In the genomic region with DNA sequence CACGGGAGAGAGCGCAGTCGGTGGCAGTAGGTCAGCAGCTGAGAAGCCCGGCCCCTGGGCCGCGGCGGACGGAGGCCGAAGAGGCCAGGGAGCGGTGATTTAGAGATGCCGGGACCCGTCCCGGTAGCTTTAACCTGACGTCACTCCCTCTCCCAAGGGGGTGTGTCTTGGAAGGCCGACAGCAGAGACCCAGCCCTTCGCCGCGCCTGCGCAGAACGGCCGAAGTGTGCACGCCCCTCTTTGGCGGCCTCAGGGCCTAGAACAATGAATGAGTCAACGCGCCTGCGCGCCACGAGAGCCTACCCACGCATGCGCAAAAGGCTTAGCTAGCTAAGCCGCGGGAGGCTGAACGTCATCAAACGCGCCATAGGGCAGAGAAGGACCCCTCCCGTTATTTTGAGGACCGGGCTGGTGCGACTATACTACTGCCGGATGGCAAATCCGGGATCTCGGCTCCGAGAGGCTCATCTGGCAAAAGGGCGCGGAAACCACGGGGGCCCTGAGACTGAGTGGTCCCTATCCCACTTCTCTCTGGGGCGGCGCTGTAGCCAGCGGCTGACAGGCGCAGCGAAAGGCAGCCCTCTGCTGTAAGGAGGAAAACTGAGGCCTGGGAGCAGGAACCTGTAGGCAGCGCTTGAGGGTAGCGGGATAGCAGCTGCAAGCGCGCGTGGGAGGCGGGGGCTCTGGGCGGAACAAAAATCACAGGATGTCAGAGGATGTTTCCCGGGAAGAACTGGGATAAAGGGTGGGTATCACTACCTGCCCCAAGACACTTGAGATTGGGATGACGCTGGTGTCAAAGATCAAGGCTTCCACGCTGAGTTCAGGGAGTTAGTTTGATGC, we compare ENCODE assay signal across 1 cellular context.
TF ChIP-seq lines count a peak whose summit lies in the region.

A gene with protein sequence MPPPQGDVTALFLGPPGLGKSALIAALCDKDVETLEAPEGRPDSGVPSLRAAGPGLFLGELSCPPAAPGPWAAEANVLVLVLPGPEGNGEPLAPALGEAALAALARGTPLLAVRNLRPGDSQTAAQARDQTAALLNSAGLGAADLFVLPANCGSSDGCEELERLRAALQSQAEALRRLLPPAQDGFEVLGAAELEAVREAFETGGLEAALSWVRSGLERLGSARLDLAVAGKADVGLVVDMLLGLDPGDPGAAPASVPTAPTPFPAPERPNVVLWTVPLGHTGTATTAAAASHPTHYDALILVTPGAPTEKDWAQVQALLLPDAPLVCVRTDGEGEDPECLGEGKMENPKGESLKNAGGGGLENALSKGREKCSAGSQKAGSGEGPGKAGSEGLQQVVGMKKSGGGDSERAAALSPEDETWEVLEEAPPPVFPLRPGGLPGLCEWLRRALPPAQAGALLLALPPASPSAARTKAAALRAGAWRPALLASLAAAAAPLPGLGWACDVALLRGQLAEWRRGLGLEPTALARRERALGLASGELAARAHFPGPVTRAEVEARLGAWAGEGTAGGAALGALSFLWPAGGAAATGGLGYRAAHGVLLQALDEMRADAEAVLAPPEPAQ (minus strand): TSS at position 136 of the 843 bp plus-strand sequence. CDS start 796 bp downstream, outside the sequence.
Gene ZNF576 (plus strand): TSS at position 597 of the 843 bp plus-strand sequence. CDS start 514 bp downstream, outside the sequence.

TF ChIP-seq in H1, 55 proteins besides CTCF, POLR2A, EP300 and RAD21 (continues in another document):
- TF ChIP-seq KDM4A (IDR thresholded peaks at IDR 0.05; ENCODE audit: low read depth, low read length, severe bottlenecking), result peak; percentile 93
- no peak; a peak in 1 of 4 replicates for TF ChIP-seq HDAC2 (IDR thresholded peaks at IDR 0.05; ENCODE audit: borderline replicate concordance in 1 of 2, low read depth in 2 of 2, low read length in 2 of 2)
- peak; percentile 88 for TF ChIP-seq ATF2 (IDR thresholded peaks at IDR 0.05; ENCODE audit: low read length)
- TF ChIP-seq, protein P1, sequence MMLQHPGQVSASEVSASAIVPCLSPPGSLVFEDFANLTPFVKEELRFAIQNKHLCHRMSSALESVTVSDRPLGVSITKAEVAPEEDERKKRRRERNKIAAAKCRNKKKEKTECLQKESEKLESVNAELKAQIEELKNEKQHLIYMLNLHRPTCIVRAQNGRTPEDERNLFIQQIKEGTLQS (IDR thresholded peaks at IDR 0.05; ENCODE audit: insufficient read depth, low read depth, low read length), result peak; percentile 79
- TF ChIP-seq SIN3A (conservative IDR thresholded peaks at IDR 0.05 in 1 of 2, IDR thresholded peaks at IDR 0.05 in 1 of 2; ENCODE audit: low read depth in 1 of 2, low read length in 2 of 2), result peak; percentile 25 to 67; a peak in 2 of 4 replicates
- TF ChIP-seq SAP30 (IDR thresholded peaks at IDR 0.05; ENCODE audit: insufficient read depth, insufficient replicate concordance, low read length), result peak; percentile 73
- peak; percentile 99 for TF ChIP-seq SP4 (IDR thresholded peaks at IDR 0.05; ENCODE audit: low read length)
- TF ChIP-seq TAF1 (IDR thresholded peaks at IDR 0.05; ENCODE audit: low read depth, low read length), result peak; percentile 79
- no peak for TF ChIP-seq CHD2 (IDR thresholded peaks at IDR 0.05; ENCODE audit: low read length)
- TF ChIP-seq GTF2F1 (IDR thresholded peaks at IDR 0.05; ENCODE audit: borderline replicate concordance, low read depth, low read length), result 0 out of 2 replicates have a peak, but pooled peaks have one; percentile 15
- TF ChIP-seq, protein P2, sequence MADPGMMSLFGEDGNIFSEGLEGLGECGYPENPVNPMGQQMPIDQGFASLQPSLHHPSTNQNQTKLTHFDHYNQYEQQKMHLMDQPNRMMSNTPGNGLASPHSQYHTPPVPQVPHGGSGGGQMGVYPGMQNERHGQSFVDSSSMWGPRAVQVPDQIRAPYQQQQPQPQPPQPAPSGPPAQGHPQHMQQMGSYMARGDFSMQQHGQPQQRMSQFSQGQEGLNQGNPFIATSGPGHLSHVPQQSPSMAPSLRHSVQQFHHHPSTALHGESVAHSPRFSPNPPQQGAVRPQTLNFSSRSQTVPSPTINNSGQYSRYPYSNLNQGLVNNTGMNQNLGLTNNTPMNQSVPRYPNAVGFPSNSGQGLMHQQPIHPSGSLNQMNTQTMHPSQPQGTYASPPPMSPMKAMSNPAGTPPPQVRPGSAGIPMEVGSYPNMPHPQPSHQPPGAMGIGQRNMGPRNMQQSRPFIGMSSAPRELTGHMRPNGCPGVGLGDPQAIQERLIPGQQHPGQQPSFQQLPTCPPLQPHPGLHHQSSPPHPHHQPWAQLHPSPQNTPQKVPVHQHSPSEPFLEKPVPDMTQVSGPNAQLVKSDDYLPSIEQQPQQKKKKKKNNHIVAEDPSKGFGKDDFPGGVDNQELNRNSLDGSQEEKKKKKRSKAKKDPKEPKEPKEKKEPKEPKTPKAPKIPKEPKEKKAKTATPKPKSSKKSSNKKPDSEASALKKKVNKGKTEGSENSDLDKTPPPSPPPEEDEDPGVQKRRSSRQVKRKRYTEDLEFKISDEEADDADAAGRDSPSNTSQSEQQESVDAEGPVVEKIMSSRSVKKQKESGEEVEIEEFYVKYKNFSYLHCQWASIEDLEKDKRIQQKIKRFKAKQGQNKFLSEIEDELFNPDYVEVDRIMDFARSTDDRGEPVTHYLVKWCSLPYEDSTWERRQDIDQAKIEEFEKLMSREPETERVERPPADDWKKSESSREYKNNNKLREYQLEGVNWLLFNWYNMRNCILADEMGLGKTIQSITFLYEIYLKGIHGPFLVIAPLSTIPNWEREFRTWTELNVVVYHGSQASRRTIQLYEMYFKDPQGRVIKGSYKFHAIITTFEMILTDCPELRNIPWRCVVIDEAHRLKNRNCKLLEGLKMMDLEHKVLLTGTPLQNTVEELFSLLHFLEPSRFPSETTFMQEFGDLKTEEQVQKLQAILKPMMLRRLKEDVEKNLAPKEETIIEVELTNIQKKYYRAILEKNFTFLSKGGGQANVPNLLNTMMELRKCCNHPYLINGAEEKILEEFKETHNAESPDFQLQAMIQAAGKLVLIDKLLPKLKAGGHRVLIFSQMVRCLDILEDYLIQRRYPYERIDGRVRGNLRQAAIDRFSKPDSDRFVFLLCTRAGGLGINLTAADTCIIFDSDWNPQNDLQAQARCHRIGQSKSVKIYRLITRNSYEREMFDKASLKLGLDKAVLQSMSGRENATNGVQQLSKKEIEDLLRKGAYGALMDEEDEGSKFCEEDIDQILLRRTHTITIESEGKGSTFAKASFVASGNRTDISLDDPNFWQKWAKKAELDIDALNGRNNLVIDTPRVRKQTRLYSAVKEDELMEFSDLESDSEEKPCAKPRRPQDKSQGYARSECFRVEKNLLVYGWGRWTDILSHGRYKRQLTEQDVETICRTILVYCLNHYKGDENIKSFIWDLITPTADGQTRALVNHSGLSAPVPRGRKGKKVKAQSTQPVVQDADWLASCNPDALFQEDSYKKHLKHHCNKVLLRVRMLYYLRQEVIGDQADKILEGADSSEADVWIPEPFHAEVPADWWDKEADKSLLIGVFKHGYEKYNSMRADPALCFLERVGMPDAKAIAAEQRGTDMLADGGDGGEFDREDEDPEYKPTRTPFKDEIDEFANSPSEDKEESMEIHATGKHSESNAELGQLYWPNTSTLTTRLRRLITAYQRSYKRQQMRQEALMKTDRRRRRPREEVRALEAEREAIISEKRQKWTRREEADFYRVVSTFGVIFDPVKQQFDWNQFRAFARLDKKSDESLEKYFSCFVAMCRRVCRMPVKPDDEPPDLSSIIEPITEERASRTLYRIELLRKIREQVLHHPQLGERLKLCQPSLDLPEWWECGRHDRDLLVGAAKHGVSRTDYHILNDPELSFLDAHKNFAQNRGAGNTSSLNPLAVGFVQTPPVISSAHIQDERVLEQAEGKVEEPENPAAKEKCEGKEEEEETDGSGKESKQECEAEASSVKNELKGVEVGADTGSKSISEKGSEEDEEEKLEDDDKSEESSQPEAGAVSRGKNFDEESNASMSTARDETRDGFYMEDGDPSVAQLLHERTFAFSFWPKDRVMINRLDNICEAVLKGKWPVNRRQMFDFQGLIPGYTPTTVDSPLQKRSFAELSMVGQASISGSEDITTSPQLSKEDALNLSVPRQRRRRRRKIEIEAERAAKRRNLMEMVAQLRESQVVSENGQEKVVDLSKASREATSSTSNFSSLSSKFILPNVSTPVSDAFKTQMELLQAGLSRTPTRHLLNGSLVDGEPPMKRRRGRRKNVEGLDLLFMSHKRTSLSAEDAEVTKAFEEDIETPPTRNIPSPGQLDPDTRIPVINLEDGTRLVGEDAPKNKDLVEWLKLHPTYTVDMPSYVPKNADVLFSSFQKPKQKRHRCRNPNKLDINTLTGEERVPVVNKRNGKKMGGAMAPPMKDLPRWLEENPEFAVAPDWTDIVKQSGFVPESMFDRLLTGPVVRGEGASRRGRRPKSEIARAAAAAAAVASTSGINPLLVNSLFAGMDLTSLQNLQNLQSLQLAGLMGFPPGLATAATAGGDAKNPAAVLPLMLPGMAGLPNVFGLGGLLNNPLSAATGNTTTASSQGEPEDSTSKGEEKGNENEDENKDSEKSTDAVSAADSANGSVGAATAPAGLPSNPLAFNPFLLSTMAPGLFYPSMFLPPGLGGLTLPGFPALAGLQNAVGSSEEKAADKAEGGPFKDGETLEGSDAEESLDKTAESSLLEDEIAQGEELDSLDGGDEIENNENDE (IDR thresholded peaks at IDR 0.05; ENCODE audit: insufficient replicate concordance, low read length), result no peak
- no peak for TF ChIP-seq RXRA (IDR thresholded peaks at IDR 0.05; ENCODE audit: insufficient read depth, low read depth, low read length)
- 0 out of 2 replicates have a peak, but pooled peaks have one; percentile 34 for TF ChIP-seq JUN (IDR thresholded peaks at IDR 0.05; ENCODE audit: low read depth, low read length)
- TF ChIP-seq SRF (IDR thresholded peaks at IDR 0.05; ENCODE audit: low read depth, low read length), result peak; percentile 62
- TF ChIP-seq EZH2 (IDR thresholded peaks at IDR 0.05; ENCODE audit: low read depth, low read length, severe bottlenecking), result no peak
- peak; percentile 99 for TF ChIP-seq NRF1 (IDR thresholded peaks at IDR 0.05; ENCODE audit: low read depth, low read length)
- TF ChIP-seq TBP (IDR thresholded peaks at IDR 0.05; ENCODE audit: low read depth, low read length), result peak; percentile 29
- no peak for TF ChIP-seq SIRT6 (IDR thresholded peaks at IDR 0.05; ENCODE audit: low read length)
- no peak for TF ChIP-seq ZNF274 (IDR thresholded peaks at IDR 0.05; ENCODE audit: borderline replicate concordance, extremely low read depth, low read length)
- TF ChIP-seq CHD1 (IDR thresholded peaks at IDR 0.05; ENCODE audit: low read depth, low read length), result no peak
- TF ChIP-seq BACH1 (IDR thresholded peaks at IDR 0.05; ENCODE audit: low read length), result 0 out of 2 replicates have a peak, but pooled peaks have one; percentile 12
- TF ChIP-seq CTBP2 (IDR thresholded peaks at IDR 0.05; ENCODE audit: borderline replicate concordance, insufficient read depth, insufficient read length, low read length), result no peak
- peak; percentile 80 for TF ChIP-seq JUND (IDR thresholded peaks at IDR 0.05; ENCODE audit: low read length)
- TF ChIP-seq PHF8 (conservative IDR thresholded peaks at IDR 0.05; ENCODE audit: low read depth, low read length), result peak; percentile 70
- no peak for TF ChIP-seq CBX5 (IDR thresholded peaks at IDR 0.05; ENCODE audit: low read depth, low read length)
- peak; percentile 99 for TF ChIP-seq CREB1 (IDR thresholded peaks at IDR 0.05)
- no peak for TF ChIP-seq BCL11A (IDR thresholded peaks at IDR 0.05; ENCODE audit: low read depth in 2 of 2, low read length in 2 of 2)
- TF ChIP-seq CEBPB (IDR thresholded peaks at IDR 0.05; ENCODE audit: low read depth, low read length), result no peak
- TF ChIP-seq NANOG (IDR thresholded peaks at IDR 0.05; ENCODE audit: insufficient read depth, low read depth, low read length, poor library complexity, severe bottlenecking), result peak; percentile 44
- no peak; the same call in 1 of the 2 replicates for TF ChIP-seq SP1 (IDR thresholded peaks at IDR 0.05; ENCODE audit: low read depth, low read length)
- TF ChIP-seq CBX8 (IDR thresholded peaks at IDR 0.05; ENCODE audit: borderline replicate concordance, low read depth, low read length), result no peak
- TF ChIP-seq MAFK (IDR thresholded peaks at IDR 0.05; ENCODE audit: low read depth, low read length), result no peak
- peak; percentile 14; the same call in 1 of the 2 replicates for TF ChIP-seq EGR1 (IDR thresholded peaks at IDR 0.05; ENCODE audit: borderline replicate concordance, low read depth, low read length)
- TF ChIP-seq, protein P3, sequence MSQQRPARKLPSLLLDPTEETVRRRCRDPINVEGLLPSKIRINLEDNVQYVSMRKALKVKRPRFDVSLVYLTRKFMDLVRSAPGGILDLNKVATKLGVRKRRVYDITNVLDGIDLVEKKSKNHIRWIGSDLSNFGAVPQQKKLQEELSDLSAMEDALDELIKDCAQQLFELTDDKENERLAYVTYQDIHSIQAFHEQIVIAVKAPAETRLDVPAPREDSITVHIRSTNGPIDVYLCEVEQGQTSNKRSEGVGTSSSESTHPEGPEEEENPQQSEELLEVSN (IDR thresholded peaks at IDR 0.05), result no peak; the same call in 1 of the 2 replicates
- TF ChIP-seq ASH2L (IDR thresholded peaks at IDR 0.05; ENCODE audit: low read length), result peak; percentile 65
- TF ChIP-seq HDAC6 (IDR thresholded peaks at IDR 0.05; ENCODE audit: low read depth, low read length), result no peak
- TF ChIP-seq RBBP5 (IDR thresholded peaks at IDR 0.05; ENCODE audit: borderline replicate concordance, low read depth, low read length), result peak; percentile 68; the same call in 1 of the 2 replicates
- TF ChIP-seq SUZ12 (IDR thresholded peaks at IDR 0.05; ENCODE audit: low read length), result no peak
- TF ChIP-seq, protein P4, sequence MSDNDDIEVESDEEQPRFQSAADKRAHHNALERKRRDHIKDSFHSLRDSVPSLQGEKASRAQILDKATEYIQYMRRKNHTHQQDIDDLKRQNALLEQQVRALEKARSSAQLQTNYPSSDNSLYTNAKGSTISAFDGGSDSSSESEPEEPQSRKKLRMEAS (IDR thresholded peaks at IDR 0.05), result no peak; the same call in 1 of the 2 replicates
- TF ChIP-seq SIX5 (IDR thresholded peaks at IDR 0.05; ENCODE audit: low read depth, low read length), result no peak
- TF ChIP-seq SP2 (IDR thresholded peaks at IDR 0.05; ENCODE audit: low read length), result no peak
- TF ChIP-seq KDM5A (IDR thresholded peaks at IDR 0.05; ENCODE audit: low read length), result no peak; the same call in 1 of the 2 replicates
- TF ChIP-seq TCF12 (IDR thresholded peaks at IDR 0.05; ENCODE audit: low read depth, low read length), result no peak
- peak; percentile 45 for TF ChIP-seq TAF7 (optimal IDR thresholded peaks at IDR 0.05; ENCODE audit: borderline replicate concordance, low read depth, low read length)
- TF ChIP-seq POLR2AphosphoS5 (IDR thresholded peaks at IDR 0.05; ENCODE audit: low read depth, low read length), result peak; percentile 71
- TF ChIP-seq TEAD4 (IDR thresholded peaks at IDR 0.05; ENCODE audit: low read depth, low read length), result no peak
- TF ChIP-seq YY1 (IDR thresholded peaks at IDR 0.05; ENCODE audit: low read depth, low read length), result peak; percentile 41; the same call in 1 of the 2 replicates
- TF ChIP-seq POU5F1 (IDR thresholded peaks at IDR 0.05; ENCODE audit: low read depth, low read length), result no peak
